ENCODE assay signal across 8 cellular contexts in the genomic region with DNA sequence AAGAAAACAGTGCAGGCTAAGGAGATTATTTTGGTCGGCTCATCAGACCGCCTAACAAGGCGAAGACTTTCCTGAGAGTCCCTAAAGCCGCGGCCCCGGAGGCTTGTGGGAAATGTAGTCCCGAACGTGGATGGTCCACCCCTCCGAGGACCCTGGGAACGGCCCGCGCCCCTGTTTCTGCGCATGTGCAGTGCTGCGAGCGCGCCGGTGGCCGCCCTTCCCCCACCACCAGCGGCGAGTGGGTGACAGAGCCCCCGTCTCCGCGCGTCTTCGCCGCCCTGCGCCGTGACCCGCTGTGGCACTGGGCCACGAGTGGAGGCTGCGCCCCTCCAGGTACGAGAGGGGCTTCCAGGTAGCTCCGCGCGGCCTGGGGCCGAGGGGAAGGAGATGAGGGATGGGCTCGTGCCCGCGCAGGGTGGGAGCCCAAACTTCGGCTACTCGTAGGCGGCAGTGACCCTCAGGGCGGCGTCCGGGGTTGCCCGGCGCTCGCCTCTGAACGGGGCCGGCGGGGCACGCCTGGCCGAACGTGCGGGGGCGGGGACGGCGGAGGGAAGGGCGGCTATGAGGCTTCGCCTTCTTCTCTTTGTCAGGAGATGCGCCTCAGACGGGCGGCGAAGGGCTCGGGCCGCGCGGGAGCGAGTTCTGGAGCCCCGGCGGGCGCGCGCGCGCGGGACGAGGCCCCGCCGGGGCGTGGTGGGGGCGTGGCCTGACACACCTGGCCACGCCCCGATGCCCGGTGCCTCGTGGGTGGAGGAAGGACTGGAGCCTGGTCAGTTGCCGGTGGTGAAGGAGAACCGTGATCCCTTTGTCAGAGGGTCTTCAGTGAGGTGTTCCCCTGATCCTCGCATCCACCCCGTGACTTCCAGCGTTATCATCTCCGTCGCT. TPM values are rescaled to one million over a fixed set of nuclear protein-coding genes. Genes with fewer than 3 reads are reported as not detected.
DNase-seq lines count a peak whose midpoint lies in the region; ATAC-seq and TF ChIP-seq lines count a peak whose summit lies in the region.

A gene (plus strand): TSS at position 214 of the 885 bp plus-strand sequence. CDS start 4,428 bp downstream, outside the sequence.

- H3K4me1 ChIP-seq in ovary (ENCODE audit: insufficient read depth) = no peaks in the 10 kb centered on the region
- peaks cover 5 to 7% of the 10 kb centered on the region in 2 donors for H3K4me1 ChIP-seq in thyroid gland

- no peaks in the 10 kb centered on the region for H4K20me1 ChIP-seq in SU-DHL-6 (ENCODE audit: low read depth, low read length)

- no peaks in the 10 kb centered on the region for H3F3A ChIP-seq in SU-DHL-6 (ENCODE audit: insufficient read depth)

- peak; percentile 78 for ATAC-seq in HG02763 (IDR thresholded peaks at IDR 0.05; ENCODE audit: unreplicated experiment)
- ATAC-seq in Right ventricle myocardium inferior = peak; percentile 99

- peaks cover 25% of the 10 kb centered on the region for H3K9me3 Mint-ChIP-seq in activated naive CD8-positive, alpha-beta T cell treated with anti-CD3 and anti-CD28 coated beads for 36 hours

- H3K27me3 Mint-ChIP-seq in activated naive CD8-positive, alpha-beta T cell treated with anti-CD3 and anti-CD28 coated beads for 36 hours = no peaks in the 10 kb centered on the region

- peak within 1 kb of the TSS; percentile 87 for H2AFZ ChIP-seq in SU-DHL-6 (ENCODE audit: low read depth, low read length, severe bottlenecking)

- H3K4me3 Mint-ChIP-seq in activated naive CD8-positive, alpha-beta T cell treated with anti-CD3 and anti-CD28 coated beads for 36 hours = peak within 1 kb of the TSS; percentile 88

- H3K27me3 ChIP-seq in SU-DHL-6 (ENCODE audit: low read length) (no peaks in the 10 kb centered on the region), ovary (no peaks in the 10 kb centered on the region), thyroid gland (no peaks in the 10 kb centered on the region)

- TF ChIP-seq CTCF in GM12875 (IDR thresholded peaks at IDR 0.05; ENCODE audit: borderline replicate concordance, insufficient read depth, low read depth, low read length) (no peak), SU-DHL-6 (IDR thresholded peaks at IDR 0.05; ENCODE audit: insufficient read depth, low read length, poor library complexity, severe bottlenecking) (no peak), ovary (IDR thresholded peaks at IDR 0.05) (no peak), thyroid gland (IDR thresholded peaks at IDR 0.05) (no peak)

- WGBS in ovary, 3 donors = 0 to 1% (median 0%) methylated on average over 54 to 93 of the region's 93 CpGs
- WGBS in thyroid gland, 2 donors = 1% methylated on average over 14 to 36 of the region's 93 CpGs

- H3K9me3 ChIP-seq in SU-DHL-6 (ENCODE audit: insufficient read depth, low read length) (peaks cover 20% of the 10 kb centered on the region; the same call in 1 of the 2 replicates), ovary (peaks cover 0 to 4% of the 10 kb centered on the region in 2 donors), thyroid gland (no peaks in the 10 kb centered on the region)

- peaks cover 39% of the 10 kb centered on the region for H3K36me3 Mint-ChIP-seq in activated naive CD8-positive, alpha-beta T cell treated with anti-CD3 and anti-CD28 coated beads for 36 hours

- H3K4me3 ChIP-seq in GM12875 (ENCODE audit: low read depth, low read length) (peak within 1 kb of the TSS; percentile 98), SU-DHL-6 (ENCODE audit: insufficient read depth, low read length, poor library complexity, severe bottlenecking) (peak within 1 kb of the TSS; percentile 99), ovary (peak within 1 kb of the TSS; percentile 100), thyroid gland (replicated peaks in 1 of 3) (peak within 1 kb of the TSS; percentile 59 to 98 (median 59))

- H3K9me2 ChIP-seq in SU-DHL-6 (replicated peaks; ENCODE audit: insufficient read depth, low read length) = no peaks in the 10 kb centered on the region

- H3K9ac ChIP-seq in SU-DHL-6 (ENCODE audit: low read length) = peak within 1 kb of the TSS; percentile 96

- H3K4me2 ChIP-seq in SU-DHL-6 (ENCODE audit: low read depth, low read length, poor library complexity, severe bottlenecking) = peak within 1 kb of the TSS; percentile 61

- intact Hi-C loops in Right ventricle myocardium inferior (cut with DNase I) = no loop called here
- intact Hi-C loops in ovary (cut with DNase I) = no loop called here
- intact Hi-C loops in thyroid gland (cut with DNase I) = no loop called here

- TF ChIP-seq POLR2A in ovary (IDR thresholded peaks at IDR 0.05) = peak; percentile 47
- TF ChIP-seq POLR2A in thyroid gland (IDR thresholded peaks at IDR 0.05) = peak; percentile 2 to 79

- peaks cover 32% of the 10 kb centered on the region for H3K36me3 ChIP-seq in SU-DHL-6 (ENCODE audit: low read length)
- no peaks in the 10 kb centered on the region for H3K36me3 ChIP-seq in ovary
- no peaks in the 10 kb centered on the region for H3K36me3 ChIP-seq in thyroid gland

- peaks cover 25% of the 10 kb centered on the region for H3K4me1 Mint-ChIP-seq in activated naive CD8-positive, alpha-beta T cell treated with anti-CD3 and anti-CD28 coated beads for 36 hours

- peak within 1 kb of the TSS; percentile 85 for H3K27ac ChIP-seq in SU-DHL-6 (ENCODE audit: low read depth, low read length)
- peak within 1 kb of the TSS; percentile 85 to 93 for H3K27ac ChIP-seq in ovary
- peak within 1 kb of the TSS; percentile 90 to 99 (median 97) for H3K27ac ChIP-seq in thyroid gland

- TF ChIP-seq EP300 in ovary (IDR thresholded peaks at IDR 0.05) = peak; percentile 24

- peaks cover 47% of the 10 kb centered on the region for H3K79me2 ChIP-seq in SU-DHL-6 (ENCODE audit: insufficient read depth, low read length)

- DNase-seq in NCI-H1417 (lab: John Stamatoyannopoulos, UW) (peak; percentile 88 to 96 (median 94)), Right ventricle myocardium inferior (ENCODE audit: missing footprints) (peak; percentile 98), ovary (peak; percentile 95 to 97 (median 96)), thyroid gland (peak; percentile 96 to 97)
- DNase-seq in activated naive CD8-positive, alpha-beta T cell treated with anti-CD3 and anti-CD28 coated beads for 36 hours = peak; percentile 93

- peak within 1 kb of the TSS; percentile 86 for H3K27ac Mint-ChIP-seq in activated naive CD8-positive, alpha-beta T cell treated with anti-CD3 and anti-CD28 coated beads for 36 hours

RNA-seq across cellular contexts. Expression of the gene that starts here (rescaled TPM):
- 10 to 100 TPM; 18.7 to 19.0 TPM for total RNA-seq in activated naive CD8-positive, alpha-beta T cell treated with anti-CD3 and anti-CD28 coated beads for 36 hours
- total RNA-seq in Right ventricle myocardium inferior (5.8 TPM), ovary (10 to 100 TPM in 6 of 7 donors, 1 to 10 TPM in 1; 7.9 to 22.3 (median 13.5) TPM), thyroid gland (10 to 100 TPM; 16.8 to 43.3 (median 21.1) TPM)
- polyA plus RNA-seq in ovary = 10 to 100 TPM in 1 of 2 donors, 1 to 10 TPM in 1; 7.2 to 15.7 TPM

Comparison
In these comparisons a context has a peak if more than half of its experiments do, and no peak if none do; other contexts are left out.
1. Peak in every context shown above with its lines: DNase-seq, ATAC-seq, H3K4me3 ChIP-seq and H3K27ac ChIP-seq.